Comparison of ENCODE assay signal across 22 cellular contexts in the genomic region with DNA sequence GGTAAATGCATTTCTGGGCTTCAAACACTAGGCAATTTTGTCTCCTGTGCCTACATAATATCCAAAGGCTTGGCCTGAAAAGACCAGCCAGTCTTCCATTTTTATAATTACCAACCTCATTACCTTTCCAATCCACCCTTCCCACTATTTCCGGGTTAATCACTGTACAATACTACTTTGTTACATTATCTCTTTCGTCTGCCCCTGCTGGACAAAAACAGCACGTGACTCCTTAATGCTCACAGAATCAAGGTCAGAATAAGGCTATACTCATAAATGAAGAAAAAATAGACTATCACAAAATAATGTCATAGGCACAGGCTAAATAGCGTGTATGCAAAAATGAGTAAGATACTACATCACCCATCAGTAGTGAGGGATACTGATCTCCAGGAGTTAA. TPM values are rescaled to one million over a fixed set of nuclear protein-coding genes. Genes with fewer than 3 reads are reported as not detected.
DNase-seq lines count a peak whose midpoint lies in the region; FAIRE-seq and TF ChIP-seq lines count a peak whose summit lies in the region.
"Had no signal": no experiment of that assay in that cellular context is flagged by ENCODE, and none has a peak within 500 bp of the region (broad histone marks: within the 10 kb centered on the region; RNA-seq: fewer than 3 reads in every experiment).

No MANE protein-coding gene starts in this region.

- no peaks in the 10 kb centered on the region for H3K27me3 ChIP-seq in astrocyte (ENCODE audit: insufficient read depth, low read length)

- no peaks in the 10 kb centered on the region for H3K9me3 ChIP-seq in astrocyte (ENCODE audit: insufficient read depth, low read depth, low read length)

- no peaks in the 10 kb centered on the region for H3K36me3 Mint-ChIP-seq in astrocyte (ENCODE audit: low read depth, unreplicated experiment)
- no peaks in the 10 kb centered on the region for H3K36me3 Mint-ChIP-seq in type B pancreatic cell

- H3K27ac ChIP-seq in astrocyte (ENCODE audit: low read depth, low read length) (no peak overlapping the region), caudate nucleus (ENCODE audit: low read depth, low read length) (no peak overlapping the region)
- H3K27ac ChIP-seq: SK-N-MC had no signal

- H3K36me3 ChIP-seq in astrocyte (ENCODE audit: insufficient read depth, low read length), result no peaks in the 10 kb centered on the region

- DNase-seq in COLO829 (ENCODE audit: low spot score) (peak; percentile 67), astrocyte (ENCODE audit: low read depth) (no peak), fibroblast of mammary gland (ENCODE audit: low read depth) (no peak), type B pancreatic cell (ENCODE audit: extremely low spot score, unreplicated experiment) (no peak), RCC 7860 (ENCODE audit: low spot score) (no peak), cardiac septum (ENCODE audit: low spot score) (no peak), caudate nucleus (lab: John Stamatoyannopoulos, UW) (no peak)
- DNase-seq: CD4-positive, alpha-beta T cell; DMS53; EL; KG1; NCI-H1105 treated with DMSO at 0.1 percent for 48 hours; NCI-H1694; NCI-H2081 treated with DMSO at 0.1 percent for 48 hours; NCI-H748 treated with DMSO at 0.1 percent for 48 hours; SHP77 had no signal

- H3K4me2 ChIP-seq in astrocyte (ENCODE audit: low read length), result no peak overlapping the region
- H3K4me2 ChIP-seq: GM23338 had no signal

- H3K9ac ChIP-seq in astrocyte (ENCODE audit: low read length), result no peak overlapping the region

- no peaks in the 10 kb centered on the region for H4K20me1 ChIP-seq in astrocyte (ENCODE audit: insufficient read depth, low read length)

- H3K4me1 Mint-ChIP-seq in astrocyte (ENCODE audit: low read depth, unreplicated experiment), result peaks cover 5% of the 10 kb centered on the region
- no peaks in the 10 kb centered on the region for H3K4me1 Mint-ChIP-seq in type B pancreatic cell (ENCODE audit: unreplicated experiment)
- H3K4me1 Mint-ChIP-seq: GM23338 had no signal

- no peak overlapping the region for H3K4me3 ChIP-seq in astrocyte (ENCODE audit: insufficient read depth, low read depth, low read length)
- H3K4me3 ChIP-seq in fibroblast of mammary gland (ENCODE audit: control insufficient read depth, low read depth, low read length), result no peak overlapping the region
- H3K4me3 ChIP-seq: GM12878, GM23338, SK-N-MC had no signal

- TF ChIP-seq CTCF in astrocyte (IDR thresholded peaks at IDR 0.05; ENCODE audit: insufficient read depth, low read depth, low read length) (no peak), fibroblast of mammary gland (conservative IDR thresholded peaks at IDR 0.05; ENCODE audit: control insufficient read depth, insufficient read depth, low read depth, low read length) (peak; percentile 5), type B pancreatic cell (conservative IDR thresholded peaks at IDR 0.05) (peak; percentile 48)

- FAIRE-seq in astrocyte (lab: Jason Lieb, UNC) (peak; percentile 37), RCC 7860 (lab: Jason Lieb, UNC) (no peak)
- FAIRE-seq: GM12878, GM19239, HepG2 had no signal

- H3K27me3 Mint-ChIP-seq in astrocyte (ENCODE audit: low read depth, unreplicated experiment) (no peaks in the 10 kb centered on the region), type B pancreatic cell (no peaks in the 10 kb centered on the region)

- no peak overlapping the region for H3K4me3 Mint-ChIP-seq in astrocyte (ENCODE audit: unreplicated experiment)
- no peak overlapping the region for H3K4me3 Mint-ChIP-seq in type B pancreatic cell
- H3K4me3 Mint-ChIP-seq: CD4-positive, alpha-beta T cell; GM23338 had no signal

- H3K9me3 Mint-ChIP-seq in astrocyte (ENCODE audit: unreplicated experiment) (no peaks in the 10 kb centered on the region), type B pancreatic cell (no peaks in the 10 kb centered on the region)
- H3K9me3 Mint-ChIP-seq: CD4-positive, alpha-beta T cell; GM23338 had no signal

- no peaks in the 10 kb centered on the region for H3K4me1 ChIP-seq in astrocyte (ENCODE audit: insufficient read depth, low read length)

- no peak overlapping the region for H2AFZ ChIP-seq in astrocyte (ENCODE audit: low read depth, low read length)
- H2AFZ ChIP-seq: GM23338 had no signal

- intact Hi-C loops in cardiac septum (cut with DNase I), result no loop called here

- no peaks in the 10 kb centered on the region for H3K79me2 ChIP-seq in astrocyte (ENCODE audit: insufficient read depth, low read length)

- H3K27ac Mint-ChIP-seq in astrocyte (ENCODE audit: unreplicated experiment), result no peak overlapping the region
- H3K27ac Mint-ChIP-seq in type B pancreatic cell, result no peak overlapping the region
- H3K27ac Mint-ChIP-seq: CD4-positive, alpha-beta T cell; GM23338 had no signal

RNA-seq across cellular contexts. Expression of gene ABI3BP, which starts 40.1 kb away (rescaled TPM):
- total RNA-seq in astrocyte (1.1 and 2.1 TPM in 2 replicates), type B pancreatic cell (ENCODE audit: low replicate concordance) (5.0 and 7.3 TPM in 2 replicates), cardiac septum (26.2 TPM)
- total RNA-seq: CD4-positive, alpha-beta T cell; HepG2; OCI-LY7 had no signal
